7 cellular contexts compared by ENCODE assay signal in genomic region chr7:65073160-65073559, GRCh38.
A peak's percentile ranks its signal among the peaks of the same experiment; 100 is the strongest.
DNase-seq lines count a peak whose midpoint lies in the region; ATAC-seq and TF ChIP-seq lines count a peak whose summit lies in the region.
"Not testable (repeated sequence)": the region's sequence is repeated elsewhere in the genome, so short reads cannot be mapped to it uniquely, and the experiment has no call there.

No MANE protein-coding gene starts in this region.

- not testable (repeated sequence) for H3K27me3 ChIP-seq in GM23248 (replicated peaks; ENCODE audit: insufficient read depth); RWPE2 (ENCODE audit: insufficient read depth, poor library complexity, severe bottlenecking); foreskin keratinocyte

- not testable (repeated sequence) for H3K4me2 ChIP-seq in GM23248 (ENCODE audit: unreplicated experiment)

- in situ Hi-C loops in GM23248 (cut with MboI): not testable (repeated sequence)

- H3K9ac ChIP-seq in GM23248: not testable (repeated sequence)

- H3F3A ChIP-seq in GM23248 (ENCODE audit: insufficient read depth): not testable (repeated sequence)

- not testable (repeated sequence) for H3K27ac ChIP-seq in GM23248; RWPE2 (ENCODE audit: poor library complexity, severe bottlenecking); foreskin keratinocyte
- peak overlapping the region; percentile 73 for H3K27ac ChIP-seq in mesodermal cell (ENCODE audit: low read depth, low read length, severe bottlenecking)

- ATAC-seq in RWPE2 (ENCODE audit: low read depth): peak; percentile 50; the same call in 2 of the 3 replicates
- peak; percentile 20 for ATAC-seq in foreskin keratinocyte

- not testable (repeated sequence) for H3K4me3 ChIP-seq in GM23248; RWPE2 (ENCODE audit: severe bottlenecking); cardiac fibroblast (replicated peaks in 1 of 2; ENCODE audit: low read depth in 2 of 2, low read length in 2 of 2); mesodermal cell (ENCODE audit: extremely low read depth, insufficient read depth, low read length, poor library complexity, severe bottlenecking)

- not testable (repeated sequence) for H3K9me2 ChIP-seq in GM23248 (ENCODE audit: insufficient read depth)

- TF ChIP-seq CTCF in RWPE2 (IDR thresholded peaks at IDR 0.05; ENCODE audit: poor library complexity, severe bottlenecking); cardiac fibroblast (IDR thresholded peaks at IDR 0.05; ENCODE audit: low read depth, low read length); foreskin keratinocyte (conservative IDR thresholded peaks at IDR 0.05): not testable (repeated sequence)

- DNase-seq in GM23248 (peak; percentile 6), M059J (ENCODE audit: low read depth) (peak; percentile 67), amniotic epithelial cell (ENCODE audit: low read depth) (peak; percentile 9), cardiac fibroblast (ENCODE audit: low read depth in 2 of 2) (peak; percentile 3 to 24)
- not testable (repeated sequence) for DNase-seq in RWPE2 (ENCODE audit: low spot score); foreskin keratinocyte

- not testable (repeated sequence) for H3K36me3 ChIP-seq in GM23248 (ENCODE audit: low read depth); RWPE2 (ENCODE audit: low read depth); mesodermal cell (ENCODE audit: control insufficient read depth, insufficient read depth, low read length)

- 83 to 90% methylated on average over 3 of the region's 3 CpGs for WGBS in GM23248 (ENCODE audit: low coverage in 1 of 2, low lambda C conversion rate in 2 of 2, missing lambda C conversion rate in 2 of 2), 2 experiments
- WGBS in mesodermal cell (ENCODE audit: insufficient coverage in 2 of 2), 2 experiments: no CpG with 5 or more reads among the region's 3 CpGs

- not testable (repeated sequence) for H2AFZ ChIP-seq in GM23248

- not testable (repeated sequence) for H3K79me2 ChIP-seq in GM23248 (ENCODE audit: insufficient read depth)

- not testable (repeated sequence) for H4K20me1 ChIP-seq in GM23248 (ENCODE audit: insufficient read depth)

- H3K4me1 ChIP-seq in GM23248 (ENCODE audit: insufficient read depth); RWPE2 (ENCODE audit: insufficient read depth, poor library complexity, severe bottlenecking); foreskin keratinocyte; mesodermal cell (ENCODE audit: control insufficient read depth, insufficient read depth, low read length, poor library complexity, severe bottlenecking): not testable (repeated sequence)

- not testable (repeated sequence) for H3K9me3 ChIP-seq in GM23248 (ENCODE audit: low read depth); RWPE2 (ENCODE audit: severe bottlenecking); mesodermal cell (ENCODE audit: control insufficient read depth, low read length)
